Comparison of ENCODE assay signal across 7 cellular contexts in genomic region chr15:56805466-56806146, GRCh38.
DNase-seq lines count a peak whose midpoint lies in the region; FAIRE-seq and TF ChIP-seq lines count a peak whose summit lies in the region.

No MANE protein-coding gene starts in this region.

- DNase-seq in GM18507 (ENCODE audit: extremely low spot score, insufficient read length, low read depth) (no peak), LoVo (ENCODE audit: low spot score) (peak; percentile 74), mammary epithelial cell (peak; percentile 82), mesendoderm (peak; percentile 88), D721Med (ENCODE audit: insufficient read length, low spot score) (no peak), posterior vena cava (ENCODE audit: low spot score) (no peak), cortex of kidney (lab: John Stamatoyannopoulos, UW) (no peak)

- H2BK5ac ChIP-seq in mesendoderm (ENCODE audit: low read length): no peak overlapping the region

- CTCF ChIA-PET in mammary epithelial cell (lab: Charles Lee; ENCODE audit: low non-redundant PET): no interaction called here

- no peak overlapping the region for H2BK15ac ChIP-seq in mesendoderm (replicated peaks; ENCODE audit: low read depth)

- H3K27ac ChIP-seq in mammary epithelial cell (ENCODE audit: insufficient read depth, low read depth, low read length) (peak overlapping the region; percentile 78), mesendoderm (ENCODE audit: low read depth, low read length) (no peak overlapping the region)

- H2BK120ac ChIP-seq in mesendoderm (ENCODE audit: low read depth, low read length): no peak overlapping the region

- H4K8ac ChIP-seq in mesendoderm (ENCODE audit: low read depth, low read length): no peak overlapping the region

- no peaks in the 10 kb centered on the region for H3K27me3 ChIP-seq in mammary epithelial cell (ENCODE audit: insufficient read depth, low read length)
- H3K27me3 ChIP-seq in mesendoderm (ENCODE audit: insufficient read depth, low read length, poor library complexity): no peaks in the 10 kb centered on the region

- H4K20me1 ChIP-seq in mammary epithelial cell (ENCODE audit: insufficient read depth, low read length): no peaks in the 10 kb centered on the region

- BruUV-seq in mammary epithelial cell (replicated peaks; lab: Mats Ljungman, UMichigan): no TSS peak

- no peak overlapping the region for H3K18ac ChIP-seq in mesendoderm (ENCODE audit: low read length)

- H3K56ac ChIP-seq in mesendoderm (ENCODE audit: low read length): no peak overlapping the region

- no peak overlapping the region for H2AFZ ChIP-seq in mammary epithelial cell (ENCODE audit: low read depth, low read length)

- dilution Hi-C loops in mammary epithelial cell (cut with HindIII; ENCODE audit: low sequenced_read_pairs): no loop called here

- peak overlapping the region; percentile 36 for H3K4ac ChIP-seq in mesendoderm (ENCODE audit: low read depth, low read length)

- peaks cover 12% of the 10 kb centered on the region for H3K9me3 ChIP-seq in mammary epithelial cell (replicated peaks; ENCODE audit: insufficient read depth, low read length)

- no peak overlapping the region for H2AK5ac ChIP-seq in mesendoderm (ENCODE audit: low read length)

- H3K23ac ChIP-seq in mesendoderm (ENCODE audit: low read length): no peak overlapping the region

- in situ Hi-C loops in mammary epithelial cell (cut with MboI; ENCODE audit: low sequenced_read_pairs in 2 of 2): loop anchor here in 1 of 2 donors (25.0 kb wide), 3 partner anchors 318 to 507 kb away; no protein-coding TSS in a partner anchor

- intact Hi-C loops in mammary epithelial cell (cut with micrococcal nuclease): no loop called here
- intact Hi-C loops in posterior vena cava (cut with DNase I): no loop called here

- no peak overlapping the region for H3K9ac ChIP-seq in mammary epithelial cell (ENCODE audit: insufficient read depth, low read length)
- no peak overlapping the region for H3K9ac ChIP-seq in mesendoderm (ENCODE audit: low read length)

- FAIRE-seq in GM18507 (lab: Jason Lieb, UNC) (peak; percentile 44), D721Med (lab: Jason Lieb, UNC) (no peak)

- H4K5ac ChIP-seq in mesendoderm (ENCODE audit: low read length): no peak overlapping the region

- peak overlapping the region in 2 of 3 experiments; percentile 14 to 26 for H3K4me3 ChIP-seq in mammary epithelial cell (replicated peaks in 1 of 3; ENCODE audit: insufficient read depth in 1 of 3, low read depth in 2 of 3, low read length in 3 of 3)
- H3K4me3 ChIP-seq in mesendoderm (ENCODE audit: low read length): no peak overlapping the region

- H3K4me1 ChIP-seq in mammary epithelial cell (ENCODE audit: insufficient read depth, low read length): peaks cover 12% of the 10 kb centered on the region
- H3K4me1 ChIP-seq in mesendoderm (ENCODE audit: control insufficient read depth, low read depth, low read length): no peaks in the 10 kb centered on the region

- 20% methylated on average over 9 of the region's 9 CpGs for WGBS in mammary epithelial cell (ENCODE audit: low coverage, missing lambda C conversion rate)
- no CpG with 5 or more reads among the region's 9 CpGs for WGBS in mesendoderm (ENCODE audit: extremely low coverage, insufficient coverage, low lambda C conversion rate)

- TF ChIP-seq CTCF in mammary epithelial cell (conservative IDR thresholded peaks at IDR 0.05 in 1 of 2, IDR thresholded peaks at IDR 0.05 in 1 of 2; ENCODE audit: extremely low read depth in 1 of 2, insufficient read depth in 1 of 2, low read depth in 1 of 2, low read length in 2 of 2) (no peak), D721Med (IDR thresholded peaks at IDR 0.05; ENCODE audit: insufficient read depth, missing control alignments) (no peak)

- no peaks in the 10 kb centered on the region for H3K36me3 ChIP-seq in mammary epithelial cell (ENCODE audit: insufficient read depth, low read length)
- no peaks in the 10 kb centered on the region for H3K36me3 ChIP-seq in mesendoderm (ENCODE audit: control insufficient read depth, insufficient read depth, low read length)

- H3K79me2 ChIP-seq in mammary epithelial cell (ENCODE audit: insufficient read depth, low read length) (no peaks in the 10 kb centered on the region), mesendoderm (ENCODE audit: control insufficient read depth, insufficient read depth, low read length) (no peaks in the 10 kb centered on the region)

- H3K4me2 ChIP-seq in mammary epithelial cell (ENCODE audit: insufficient read depth, low read depth, low read length): peak overlapping the region; percentile 64
- H3K4me2 ChIP-seq in mesendoderm (ENCODE audit: low read length): no peak overlapping the region

- no peaks in the 10 kb centered on the region for H3K79me1 ChIP-seq in mesendoderm (ENCODE audit: low read length)

Comparison
In these comparisons a context has a peak if more than half of its experiments do, and no peak if none do; other contexts are left out.
1. DNase-seq: peak in LoVo (single experiment), mammary epithelial cell (single experiment) and mesendoderm (single experiment); none in GM18507 (single experiment), D721Med (single experiment), posterior vena cava (single experiment) and cortex of kidney (single experiment).